In genomic region chr2:27822049-27822448, GRCh38 we compare ENCODE assay signal across 32 cellular contexts.
"Had no signal": no experiment of that assay in that cellular context is flagged by ENCODE, and none has a peak within 500 bp of the region (broad histone marks: within the 10 kb centered on the region; RNA-seq: fewer than 3 reads in every experiment).

No MANE protein-coding gene starts in this region.

- H2AFZ ChIP-seq: parathyroid adenoma had no signal

- H3K4me1 Mint-ChIP-seq: central memory CD8-positive, alpha-beta T cell; memory B cell; naive thymus-derived CD4-positive, alpha-beta T cell; neural crest cell; stimulated activated naive B cell treated with anti-CD40 and anti-IgM and Interleukin-4, amounts not matched to agents 10 μg/mL and 1 μg/mL and 100 μg/mL, for 72 hours had no signal

- DNase-seq: activated CD4-positive, alpha-beta T cell treated with anti-CD3 and anti-CD28 coated beads for 4 hours; activated CD4-positive, alpha-beta T cell treated with anti-CD3 and anti-CD28 coated beads, Interleukin-2, amount 50 U/mL, for 4 hours; activated naive CD4-positive, alpha-beta T cell; activated T-cell treated with anti-CD3 and anti-CD28 coated beads for 4 hours; activated T-cell treated with anti-CD3 and anti-CD28 coated beads, Interleukin-2, amount 50 U/mL, for 72 hours; effector CD8-positive, alpha-beta T cell; hippocampal formation; kidney; midbrain; naive thymus-derived CD4-positive, alpha-beta T cell; nucleus accumbens; stimulated activated CD4-positive, alpha-beta T cell treated with anti-CD3 and anti-CD28 coated beads, Interleukin-12 subunit alpha, Interleukin-12 subunit beta, amount 100 ng/mL, for 4 hours; stimulated activated naive B cell treated with anti-CD40 and anti-IgM and Interleukin-4, amounts not matched to agents 10 μg/mL and 1 μg/mL and 100 μg/mL, for 72 hours; stomach; SW 1271; T-helper 9 cell; thyroid gland had no signal

- ATAC-seq: activated naive CD4-positive, alpha-beta T cell treated with anti-CD3 and anti-CD28 coated beads, Interleukin-2, amount 50 U/mL, for 72 hours; activated T-cell treated with anti-CD3 and anti-CD28 coated beads, Interleukin-2, amount 50 U/mL, for 72 hours; naive thymus-derived CD4-positive, alpha-beta T cell; sciatic nerve; stimulated activated naive B cell treated with anti-CD40 and anti-IgM and Interleukin-4, amounts not matched to agents 10 μg/mL and 1 μg/mL and 100 μg/mL, for 72 hours had no signal

- FAIRE-seq: colon, endometrium, frontal cortex, kidney, TTC549 had no signal

- H3K79me2 ChIP-seq: parathyroid adenoma had no signal

- H3K27ac Mint-ChIP-seq: activated naive CD4-positive, alpha-beta T cell treated with anti-CD3 and anti-CD28 coated beads, Interleukin-2, amount 50 U/mL, for 72 hours; activated T-cell treated with anti-CD3 and anti-CD28 coated beads, Interleukin-2, amount 50 U/mL, for 72 hours; memory B cell; naive thymus-derived CD4-positive, alpha-beta T cell; stimulated activated naive B cell treated with anti-CD40 and anti-IgM and Interleukin-4, amounts not matched to agents 10 μg/mL and 1 μg/mL and 100 μg/mL, for 72 hours; T-helper 1 cell treated with Interleukin-12 subunit alpha and Interleukin-12 subunit beta and Interleukin-4 antibody, amounts not matched to agents 30 μg/mL and 1 μg/mL, for 36 hours had no signal

- H3K36me3 ChIP-seq: breast epithelium, stomach, thyroid gland had no signal

- H3K4me3 Mint-ChIP-seq: activated T-cell treated with anti-CD3 and anti-CD28 coated beads, Interleukin-2, amount 50 U/mL, for 72 hours; central memory CD8-positive, alpha-beta T cell; memory B cell; naive thymus-derived CD4-positive, alpha-beta T cell; neural crest cell; stimulated activated naive B cell treated with anti-CD40 and anti-IgM and Interleukin-4, amounts not matched to agents 10 μg/mL and 1 μg/mL and 100 μg/mL, for 72 hours; T-helper 1 cell treated with Interleukin-12 subunit alpha and Interleukin-12 subunit beta and Interleukin-4 antibody, amounts not matched to agents 30 μg/mL and 1 μg/mL, for 36 hours had no signal

- H3K27me3 Mint-ChIP-seq: central memory CD8-positive, alpha-beta T cell; memory B cell; naive thymus-derived CD4-positive, alpha-beta T cell; stimulated activated naive B cell treated with anti-CD40 and anti-IgM and Interleukin-4, amounts not matched to agents 10 μg/mL and 1 μg/mL and 100 μg/mL, for 72 hours had no signal

- H3K27me3 ChIP-seq: breast epithelium, stomach, thyroid gland had no signal

- H3K4me1 ChIP-seq: breast epithelium, parathyroid adenoma, stomach had no signal

- H3K4me3 ChIP-seq: breast epithelium, skin epidermis, stomach, thyroid gland had no signal

- H3K9me3 ChIP-seq: thyroid gland had no signal

- H3K9ac ChIP-seq: parathyroid adenoma had no signal

- H3K27ac ChIP-seq: breast epithelium, epithelial cell of prostate, parathyroid adenoma, skin epidermis, stomach, thyroid gland, VCaP had no signal
